In genomic region chr5:16612007-16612406, GRCh38 we compare ENCODE assay signal across 16 cellular contexts.
"Had no signal": no experiment of that assay in that cellular context is flagged by ENCODE, and none has a peak within 500 bp of the region (broad histone marks: within the 10 kb centered on the region; RNA-seq: fewer than 3 reads in every experiment).

No MANE protein-coding gene starts in this region.

- H3K4me3 Mint-ChIP-seq: activated T-helper 1 cell treated with anti-CD3 and anti-CD28 coated beads, Interleukin-12 subunit alpha, Interleukin-12 subunit beta, Interleukin-2, Interleukin-4 antibody, amounts not matched to agents 30 ng/mL and 10 ng/mL and 1 ng/mL, durations not matched to agents 14 hours and 24 hours and 36 hours; nephron; stimulated activated naive B cell treated with anti-CD40 and anti-IgM and Interleukin-4, amounts not matched to agents 10 μg/mL and 1 μg/mL and 100 μg/mL, for 72 hours had no signal

- H3K9me3 Mint-ChIP-seq: stimulated activated naive B cell treated with anti-CD40 and anti-IgM and Interleukin-4, amounts not matched to agents 10 μg/mL and 1 μg/mL and 100 μg/mL, for 72 hours had no signal

- ATAC-seq: left colon; lower lobe of right lung; stimulated activated naive B cell treated with anti-CD40 and anti-IgM and Interleukin-4, amounts not matched to agents 10 μg/mL and 1 μg/mL and 100 μg/mL, for 72 hours had no signal

- H3K9me3 ChIP-seq: lower lobe of right lung, spleen, tibial artery had no signal

- H3K27me3 Mint-ChIP-seq: stimulated activated naive B cell treated with anti-CD40 and anti-IgM and Interleukin-4, amounts not matched to agents 10 μg/mL and 1 μg/mL and 100 μg/mL, for 72 hours had no signal

- H3K36me3 ChIP-seq: lower lobe of right lung, spleen, tibial artery had no signal

- H3K4me3 ChIP-seq: lower lobe of right lung, spleen, tibial artery had no signal

- DNase-seq: activated CD8-positive, alpha-beta memory T cell treated with anti-CD3 and anti-CD28 coated beads, Interleukin-2, amount 50 U/mL, for 4 hours; cerebellar nuclear complex; cortex of kidney; erythroblast; foreskin melanocyte; hypothalamus; islet precursor cell; left colon; lower lobe of right lung; nucleus accumbens; retina; spleen; stimulated activated naive B cell treated with anti-CD40 and anti-IgM and Interleukin-4, amounts not matched to agents 10 μg/mL and 1 μg/mL and 100 μg/mL, for 72 hours; tibial artery had no signal

- H3K27ac ChIP-seq: lower lobe of right lung, spleen, tibial artery had no signal

- H3K27ac Mint-ChIP-seq: nephron; stimulated activated naive B cell treated with anti-CD40 and anti-IgM and Interleukin-4, amounts not matched to agents 10 μg/mL and 1 μg/mL and 100 μg/mL, for 72 hours had no signal
